In the genomic region with DNA sequence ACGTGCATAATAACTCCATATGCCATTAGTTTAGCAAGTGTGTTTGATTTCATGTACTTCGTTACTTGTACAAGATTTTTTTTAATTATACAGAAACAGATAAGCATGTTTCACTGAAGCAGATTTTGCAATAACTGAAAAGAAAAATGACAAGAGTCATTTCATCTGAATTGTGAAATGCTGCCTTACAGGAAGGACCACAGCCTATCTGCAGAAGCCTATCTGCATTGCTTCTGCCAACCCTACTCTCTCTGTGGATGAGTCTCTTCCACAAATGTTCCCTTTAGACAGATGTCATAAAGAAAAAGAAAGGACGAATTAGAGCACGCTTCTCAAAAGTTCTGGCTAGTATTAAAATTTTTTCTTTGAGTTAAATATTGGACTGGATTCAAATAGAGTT, we compare ENCODE assay signal across 18 cellular contexts.
DNase-seq lines count a peak whose midpoint lies in the region; ATAC-seq, FAIRE-seq and TF ChIP-seq lines count a peak whose summit lies in the region.
"Had no signal": no experiment of that assay in that cellular context is flagged by ENCODE, and none has a peak within 500 bp of the region (broad histone marks: within the 10 kb centered on the region; RNA-seq: fewer than 3 reads in every experiment).

No MANE protein-coding gene starts in this region.

- in situ Hi-C loops in GM23248 (cut with MboI): no loop called here
- in situ Hi-C loops in K562 (cut with MboI): no loop called here

- H4K20me1 ChIP-seq in GM23248 (ENCODE audit: insufficient read depth): no peaks in the 10 kb centered on the region
- H4K20me1 ChIP-seq in K562 (replicated peaks; ENCODE audit: control insufficient read depth, insufficient read depth, low read length): no peaks in the 10 kb centered on the region

- no peaks in the 10 kb centered on the region for H3F3A ChIP-seq in GM23248 (ENCODE audit: insufficient read depth)

- H3K4ac ChIP-seq in trophoblast cell (ENCODE audit: low read depth, low read length): no peak overlapping the region

- H3K27ac ChIP-seq in GM23248: no peak overlapping the region
- no peak overlapping the region for H3K27ac ChIP-seq in K562 (ENCODE audit: extremely low read depth, low read depth, low read length)
- H3K27ac ChIP-seq in trophoblast cell (ENCODE audit: low read depth, low read length): no peak overlapping the region
- no peak overlapping the region for H3K27ac ChIP-seq in sigmoid colon
- H3K27ac ChIP-seq: A549 had no signal

- TF ChIP-seq CTCF in K562 (IDR thresholded peaks at IDR 0.05 in 2 of 3, conservative IDR thresholded peaks at IDR 0.05 in 1 of 3; ENCODE audit: insufficient read depth in 2 of 3, low read depth in 1 of 3, low read length in 3 of 3) (no peak), sigmoid colon (IDR thresholded peaks at IDR 0.05) (no peak)

- no peak overlapping the region for H3K4me2 ChIP-seq in GM23248 (ENCODE audit: unreplicated experiment)
- no peak overlapping the region for H3K4me2 ChIP-seq in K562 (ENCODE audit: insufficient read depth, low read length)
- no peak overlapping the region for H3K4me2 ChIP-seq in trophoblast cell (ENCODE audit: low read length)
- H3K4me2 ChIP-seq: A549 had no signal

- H3K79me2 ChIP-seq in GM23248 (ENCODE audit: insufficient read depth) (no peaks in the 10 kb centered on the region), K562 (ENCODE audit: control insufficient read depth, insufficient read depth, low read length) (no peaks in the 10 kb centered on the region), trophoblast cell (ENCODE audit: control insufficient read depth, insufficient read depth, low read length, poor library complexity) (no peaks in the 10 kb centered on the region)

- H3K36me3 ChIP-seq in GM23248 (ENCODE audit: low read depth) (no peaks in the 10 kb centered on the region), K562 (ENCODE audit: control insufficient read depth, insufficient read depth, low read length) (no peaks in the 10 kb centered on the region), trophoblast cell (ENCODE audit: control insufficient read depth in 1 of 2, insufficient read depth in 2 of 2, low read length in 2 of 2) (no peaks in the 10 kb centered on the region), sigmoid colon (no peaks in the 10 kb centered on the region)
- H3K36me3 ChIP-seq: MG63 had no signal

- TF ChIP-seq EP300 in K562 (IDR thresholded peaks at IDR 0.05; ENCODE audit: low read length) (no peak), sigmoid colon (IDR thresholded peaks at IDR 0.05) (no peak)

- H3K18ac ChIP-seq in trophoblast cell (ENCODE audit: low read length): no peak overlapping the region

- 11 to 13% methylated on average over 4 of the region's 4 CpGs for WGBS in GM23248 (ENCODE audit: low coverage in 1 of 2, low lambda C conversion rate in 2 of 2, missing lambda C conversion rate in 2 of 2), 2 experiments
- WGBS in K562 (ENCODE audit: insufficient coverage, low coverage, missing lambda C conversion rate): 35% methylated on average over 3 of the region's 4 CpGs
- WGBS in trophoblast cell (ENCODE audit: extremely low coverage, insufficient coverage, insufficient read length): no CpG with 5 or more reads among the region's 4 CpGs
- WGBS in sigmoid colon, 2 donors: 81 to 82% methylated on average over 4 of the region's 4 CpGs

- ATAC-seq in K562 (no peak), HG03520 (IDR thresholded peaks at IDR 0.05; ENCODE audit: unreplicated experiment) (no peak)
- ATAC-seq: A549 had no signal

- no peaks in the 10 kb centered on the region for H3K79me1 ChIP-seq in trophoblast cell (ENCODE audit: low read length)

- no peak for FAIRE-seq in K562 (lab: Jason Lieb, UNC)
- FAIRE-seq: A549, GM12891 had no signal

- H3K23ac ChIP-seq in trophoblast cell (ENCODE audit: low read length): no peak overlapping the region

- H2BK120ac ChIP-seq in trophoblast cell (ENCODE audit: insufficient read depth, low read length, poor library complexity): no peak overlapping the region

- H3K9ac ChIP-seq in GM23248 (no peak overlapping the region), K562 (ENCODE audit: insufficient read depth in 1 of 2, low read depth in 2 of 2, low read length in 2 of 2) (no peak overlapping the region), trophoblast cell (ENCODE audit: low read length) (no peak overlapping the region)

- no peaks in the 10 kb centered on the region for H3K27me3 ChIP-seq in GM23248 (replicated peaks; ENCODE audit: insufficient read depth)
- H3K27me3 ChIP-seq in K562 (ENCODE audit: control insufficient read depth in 2 of 2, insufficient read depth in 2 of 2, low read length in 2 of 2): no peaks in the 10 kb centered on the region
- no peaks in the 10 kb centered on the region for H3K27me3 ChIP-seq in trophoblast cell (ENCODE audit: insufficient read depth, low read length)
- H3K27me3 ChIP-seq in sigmoid colon: no peaks in the 10 kb centered on the region
- H3K27me3 ChIP-seq: MG63 had no signal

- no peak overlapping the region for H4K8ac ChIP-seq in trophoblast cell (ENCODE audit: low read depth, low read length)

- H3K9me2 ChIP-seq in GM23248 (ENCODE audit: insufficient read depth): no peaks in the 10 kb centered on the region; the same call in 1 of the 2 replicates

- POLR2A ChIA-PET in K562 (lab: Yijun Ruan, JAX): no interaction called here

- no peak overlapping the region for H3K14ac ChIP-seq in trophoblast cell (ENCODE audit: low read length)

- no peak overlapping the region for H3K4me3 ChIP-seq in GM23248
- H3K4me3 ChIP-seq in K562: no peak overlapping the region
- no peak overlapping the region for H3K4me3 ChIP-seq in trophoblast cell (ENCODE audit: low read depth, low read length)
- H3K4me3 ChIP-seq in sigmoid colon: no peak overlapping the region
- H3K4me3 ChIP-seq: A549, MG63 had no signal

- DNase-seq in GM23248 (no peak), NOMO-1 treated with DMSO at 0.1 percent for 48 hours (lab: John Stamatoyannopoulos, UW; ENCODE audit: unreplicated experiment) (peak; percentile 48), K562 (ENCODE audit: extremely low read depth in 1 of 4, low spot score in 3 of 4) (no peak), trophoblast cell (peak; percentile 10 to 74), sigmoid colon (no peak), hippocampal formation (lab: John Stamatoyannopoulos, UW) (no peak)
- DNase-seq: C1 segment of cervical spinal cord, DMS 273 treated with DMSO at 0.1 percent for 48 hours, GDM1, Karpas-422, MG63, NCI-H1436, NCI-H2029, NCI-H510A treated with DMSO at 0.1 percent for 48 hours, SIG-M5 had no signal

- intact Hi-C loops in K562 (cut with micrococcal nuclease) (no loop called here), sigmoid colon (cut with DNase I) (no loop called here)

- H4K91ac ChIP-seq in trophoblast cell (ENCODE audit: low read depth, low read length): no peak overlapping the region

- no peaks in the 10 kb centered on the region for H3K9me3 ChIP-seq in GM23248 (ENCODE audit: low read depth)
- H3K9me3 ChIP-seq in K562 (replicated peaks; ENCODE audit: control insufficient read depth, insufficient read depth, low read depth, low read length): no peaks in the 10 kb centered on the region
- H3K9me3 ChIP-seq in trophoblast cell (ENCODE audit: insufficient read depth, low read depth, low read length): no peaks in the 10 kb centered on the region
- no peaks in the 10 kb centered on the region for H3K9me3 ChIP-seq in sigmoid colon
- H3K9me3 ChIP-seq: A549, MG63 had no signal

- H2AFZ ChIP-seq in GM23248 (0 out of 2 replicates have a peak overlapping the region, but pooled peaks have one; percentile 33), K562 (ENCODE audit: low read depth, low read length) (no peak overlapping the region), trophoblast cell (ENCODE audit: insufficient read depth, low read length, poor library complexity) (no peak overlapping the region)

- no peak overlapping the region for H4K12ac ChIP-seq in trophoblast cell (ENCODE audit: low read depth, low read length)

- no peak for TF ChIP-seq RAD21 in K562 (CRISPR knock-in tag; conservative IDR thresholded peaks at IDR 0.05 in 1 of 2, IDR thresholded peaks at IDR 0.05 in 1 of 2)

- CTCF ChIA-PET in K562 (lab: Yijun Ruan, JAX; ENCODE audit: low intra/inter-chr PET ratio): no interaction called here

- no peak overlapping the region for H2BK5ac ChIP-seq in trophoblast cell (ENCODE audit: low read depth, low read length, poor library complexity)

- TF ChIP-seq POLR2A in K562 (conservative IDR thresholded peaks at IDR 0.05): no peak
- TF ChIP-seq POLR2A in sigmoid colon (IDR thresholded peaks at IDR 0.05): no peak

- BruUV-seq in K562 (replicated peaks; lab: Mats Ljungman, UMichigan): no TSS peak

- H3K9me1 ChIP-seq in K562 (ENCODE audit: control insufficient read depth, insufficient read depth, low read length): no peaks in the 10 kb centered on the region

- H3K4me1 ChIP-seq in GM23248 (ENCODE audit: insufficient read depth) (no peaks in the 10 kb centered on the region), K562 (replicated peaks in 1 of 2; ENCODE audit: control insufficient read depth in 2 of 2, insufficient read depth in 2 of 2, low read length in 2 of 2) (no peaks in the 10 kb centered on the region), trophoblast cell (ENCODE audit: control insufficient read depth in 1 of 2, insufficient read depth in 2 of 2, low read length in 2 of 2) (no peaks in the 10 kb centered on the region), sigmoid colon (peaks cover 0 to 31% (median 22%) of the 10 kb centered on the region in 4 donors)
- H3K4me1 ChIP-seq: A549 had no signal

- H2BK12ac ChIP-seq in trophoblast cell (ENCODE audit: low read length): no peak overlapping the region

- H2AK5ac ChIP-seq in trophoblast cell (ENCODE audit: low read length): no peak overlapping the region

TF ChIP-seq in K562, 482 proteins besides CTCF, POLR2A, EP300 and RAD21:
- no peak for TF ChIP-seq CEBPG (CRISPR knock-in tag; IDR thresholded peaks at IDR 0.05)
- TF ChIP-seq CEBPG (tag; conservative IDR thresholded peaks at IDR 0.05 in 1 of 2, IDR thresholded peaks at IDR 0.05 in 1 of 2): 0 out of 4 replicates have a peak, but pooled peaks of 1 of the 2 experiments have one; percentile 21
- TF ChIP-seq POLR2H (tag; IDR thresholded peaks at IDR 0.05; ENCODE audit: low read depth): no peak
- no peak for TF ChIP-seq ZNF766 (CRISPR knock-in tag; conservative IDR thresholded peaks at IDR 0.05)
- TF ChIP-seq CEBPB (tag; IDR thresholded peaks at IDR 0.05): peak; percentile 63

Comparison
In these comparisons a context has a peak if more than half of its experiments do, and no peak if none do; other contexts are left out.
1. DNase-seq: peak in NOMO-1 treated with DMSO at 0.1 percent for 48 hours (single experiment) and trophoblast cell (2 of 2); none in GM23248 (single experiment), K562 (0 of 4), sigmoid colon (single experiment) and hippocampal formation (0 of 2).